14 cellular contexts compared by ENCODE assay signal in genomic region chr20:37915434-37915787, GRCh38. TPM values are rescaled to one million over a fixed set of nuclear protein-coding genes. Genes with fewer than 3 reads are reported as not detected.
A peak's percentile ranks its signal among the peaks of the same experiment; 100 is the strongest.
DNase-seq lines count a peak whose midpoint lies in the region; ATAC-seq, FAIRE-seq and TF ChIP-seq lines count a peak whose summit lies in the region.
"Had no signal": no experiment of that assay in that cellular context is flagged by ENCODE, and none has a peak within 500 bp of the region (broad histone marks: within the 10 kb centered on the region; RNA-seq: fewer than 3 reads in every experiment).

No MANE protein-coding gene starts in this region.

- POLR2A ChIA-PET in HepG2 (lab: Yijun Ruan, JAX), result interaction anchor here (1.2 to 1.6 kb wide), 4 partner anchors 14 to 71 kb away, joined by 3 to 5 read pairs (median 4); no protein-coding TSS in a partner anchor
- POLR2A ChIA-PET in naive thymus-derived CD8-positive, alpha-beta T cell (lab: Charles Lee), result interaction anchor here (1.0 kb wide), 1 partner anchor 118 kb away, joined by 4 read pairs; the partner anchor contains the start of genes RPRD1B and TTI1

- H3K4me1 ChIP-seq in HepG2 (ENCODE audit: insufficient read depth, low read length), result peaks cover 30% of the 10 kb centered on the region
- peaks cover 0 to 4% (median 0%) of the 10 kb centered on the region in 4 donors for H3K4me1 ChIP-seq in right lobe of liver
- peaks cover 0 to 25% of the 10 kb centered on the region in 2 donors for H3K4me1 ChIP-seq in muscle layer of duodenum (ENCODE audit: control insufficient read depth in 1 of 2, insufficient read depth in 2 of 2, low read length in 2 of 2)
- H3K4me1 ChIP-seq in small intestine (ENCODE audit: control insufficient read depth in 2 of 2, insufficient read depth in 1 of 2, low read depth in 1 of 2, low read length in 1 of 2), result no peaks in the 10 kb centered on the region
- H3K4me1 ChIP-seq: parathyroid adenoma had no signal

- peak overlapping the region; percentile 92 for H3K4me2 ChIP-seq in HepG2 (ENCODE audit: low read depth, low read length)

- no peak for TF ChIP-seq EP300 in HepG2 (IDR thresholded peaks at IDR 0.05; ENCODE audit: low read depth in 2 of 2, low read length in 2 of 2)
- TF ChIP-seq EP300 in HepG2 (CRISPR knock-in tag; IDR thresholded peaks at IDR 0.05; ENCODE audit: borderline replicate concordance), result no peak

- CTCF ChIA-PET in HepG2 (lab: Yijun Ruan, JAX; ENCODE audit: low intra/inter-chr PET ratio, low total read pairs), result no interaction called here

- FAIRE-seq in HepG2 (lab: Jason Lieb, UNC), result no peak
- FAIRE-seq in small intestine (lab: Jason Lieb, UNC), result no peak

- H3K27ac ChIP-seq in HepG2 (ENCODE audit: extremely low read length, insufficient read depth, low read length) (no peak overlapping the region), right lobe of liver (no peak overlapping the region), dorsolateral prefrontal cortex (peak overlapping the region in 12 of 59 donors; percentile 4 to 52 (median 32)), muscle layer of duodenum (ENCODE audit: low read length) (no peak overlapping the region), small intestine (ENCODE audit: low read depth in 1 of 2, low read length in 1 of 2) (no peak overlapping the region)
- H3K27ac ChIP-seq: parathyroid adenoma, RWPE1 had no signal

- TF ChIP-seq CTCF in HepG2 (CRISPR knock-in tag; IDR thresholded peaks at IDR 0.05) (no peak), right lobe of liver (IDR thresholded peaks at IDR 0.05) (no peak), dorsolateral prefrontal cortex (IDR thresholded peaks at IDR 0.05 in 54 of 56, conservative IDR thresholded peaks at IDR 0.05 in 2 of 56; ENCODE audit: low read depth in 1 of 56, partially characterized antibody in 56 of 56) (no peak)

- H3K9me3 ChIP-seq in HepG2 (ENCODE audit: low read length) (no peaks in the 10 kb centered on the region), right lobe of liver (no peaks in the 10 kb centered on the region), muscle layer of duodenum (ENCODE audit: control insufficient read depth in 1 of 2, low read length in 2 of 2) (no peaks in the 10 kb centered on the region), small intestine (ENCODE audit: control insufficient read depth, low read depth) (no peaks in the 10 kb centered on the region)

- H3K27me3 ChIP-seq in HepG2 (ENCODE audit: control insufficient read depth in 1 of 2, insufficient read depth in 2 of 2, low read length in 2 of 2) (peaks cover 20 to 80% of the 10 kb centered on the region in 2 experiments), right lobe of liver (no peaks in the 10 kb centered on the region), dorsolateral prefrontal cortex (peaks cover 0 to 64% (median 6%) of the 10 kb centered on the region in 45 donors), muscle layer of duodenum (ENCODE audit: low read depth, low read length) (peaks cover 20% of the 10 kb centered on the region), small intestine (ENCODE audit: control insufficient read depth in 2 of 2, insufficient read depth in 2 of 2, low read length in 2 of 2) (peaks cover 0 to 6% of the 10 kb centered on the region in 2 donors)

- H3K4me3 ChIP-seq in HepG2 (replicated peaks in 1 of 3; ENCODE audit: insufficient read depth in 1 of 3, low read depth in 2 of 3, low read length in 3 of 3), result peak overlapping the region; percentile 49 to 72 (median 64)
- no peak overlapping the region for H3K4me3 ChIP-seq in right lobe of liver
- peak overlapping the region in 34 of 59 donors; percentile 4 to 58 (median 44) for H3K4me3 ChIP-seq in dorsolateral prefrontal cortex
- H3K4me3 ChIP-seq in muscle layer of duodenum (ENCODE audit: low read depth in 1 of 2, low read length in 2 of 2), result peak overlapping the region; percentile 16 to 29
- no peak overlapping the region for H3K4me3 ChIP-seq in small intestine (ENCODE audit: low read depth in 1 of 2, low read length in 2 of 2)

- H3K36me3 ChIP-seq in HepG2 (replicated peaks in 1 of 2; ENCODE audit: control insufficient read depth in 1 of 2, insufficient read depth in 2 of 2, low read length in 2 of 2), result no peaks in the 10 kb centered on the region
- H3K36me3 ChIP-seq in right lobe of liver, result no peaks in the 10 kb centered on the region
- H3K36me3 ChIP-seq in muscle layer of duodenum (ENCODE audit: control insufficient read depth in 1 of 2, insufficient read depth in 2 of 2, low read length in 2 of 2), result no peaks in the 10 kb centered on the region
- no peaks in the 10 kb centered on the region for H3K36me3 ChIP-seq in small intestine (ENCODE audit: control insufficient read depth in 2 of 2, insufficient read depth in 2 of 2, low read length in 2 of 2)

- peak overlapping the region; percentile 57 for H3K9ac ChIP-seq in HepG2 (ENCODE audit: insufficient read depth, low read depth, low read length)
- H3K9ac ChIP-seq: parathyroid adenoma had no signal

- no peaks in the 10 kb centered on the region for H3K36me3 Mint-ChIP-seq in naive thymus-derived CD8-positive, alpha-beta T cell
- H3K36me3 Mint-ChIP-seq: CD4-positive, alpha-beta memory T cell; stimulated activated naive B cell treated with anti-CD40 and anti-IgM and Interleukin-4, amounts not matched to agents 10 μg/mL and 1 μg/mL and 100 μg/mL, for 72 hours had no signal

- peak overlapping the region in 2 of 10 donors; percentile 50 to 55 for H3K4me3 Mint-ChIP-seq in naive thymus-derived CD8-positive, alpha-beta T cell

- H4K20me1 ChIP-seq in HepG2 (ENCODE audit: insufficient read depth, low read length), result no peaks in the 10 kb centered on the region

- H3K9me3 Mint-ChIP-seq in naive thymus-derived CD8-positive, alpha-beta T cell, result no peaks in the 10 kb centered on the region
- H3K9me3 Mint-ChIP-seq: activated T-helper 17 cell treated with anti-CD3 and anti-CD28 coated beads, Interleukin-2, amount 50 U/mL, for 72 hours; CD4-positive, alpha-beta memory T cell; stimulated activated naive B cell treated with anti-CD40 and anti-IgM and Interleukin-4, amounts not matched to agents 10 μg/mL and 1 μg/mL and 100 μg/mL, for 72 hours had no signal

- intact Hi-C loops in HepG2 (cut with micrococcal nuclease; ENCODE audit: unreplicated experiment) (no loop called here), right lobe of liver (cut with DNase I) (no loop called here), dorsolateral prefrontal cortex (cut with DNase I) (loop anchor here in 1 of 2 donors (5.0 kb wide), 1 partner anchor 72 kb away; no protein-coding TSS in a partner anchor)

- H2AFZ ChIP-seq in HepG2 (ENCODE audit: low read length), result no peak overlapping the region

- H3K27ac Mint-ChIP-seq in naive thymus-derived CD8-positive, alpha-beta T cell, result peak overlapping the region in 2 of 10 donors; percentile 62 to 87
- H3K27ac Mint-ChIP-seq: activated T-helper 17 cell treated with anti-CD3 and anti-CD28 coated beads, Interleukin-2, amount 50 U/mL, for 72 hours; stimulated activated naive B cell treated with anti-CD40 and anti-IgM and Interleukin-4, amounts not matched to agents 10 μg/mL and 1 μg/mL and 100 μg/mL, for 72 hours had no signal

- no peaks in the 10 kb centered on the region for H3K79me2 ChIP-seq in HepG2 (ENCODE audit: insufficient read depth, low read length)
- H3K79me2 ChIP-seq: parathyroid adenoma had no signal

- no TSS peak for BruUV-seq in HepG2 (replicated peaks; lab: Mats Ljungman, UMichigan)

- ATAC-seq in HepG2 (peak; percentile 12), right lobe of liver (no peak), HG03342 (IDR thresholded peaks at IDR 0.05; ENCODE audit: unreplicated experiment) (no peak)
- ATAC-seq in naive thymus-derived CD8-positive, alpha-beta T cell, result no peak

- TF ChIP-seq RAD21 in HepG2 (CRISPR knock-in tag; IDR thresholded peaks at IDR 0.05), result no peak

- H3K27me3 Mint-ChIP-seq in naive thymus-derived CD8-positive, alpha-beta T cell, result peaks cover 5 to 40% (median 22%) of the 10 kb centered on the region in 5 donors

- peaks cover 10 to 47% (median 17%) of the 10 kb centered on the region in 4 donors for H3K4me1 Mint-ChIP-seq in naive thymus-derived CD8-positive, alpha-beta T cell

- in situ Hi-C loops in HepG2 (cut with HindIII; ENCODE audit: extremely low pct_ligation_motif_present, low pct_unique_long_range_greater_than_20kb), result no loop called here

- DNase-seq in HepG2 (ENCODE audit: low spot score) (no peak), right lobe of liver (no peak), dorsolateral prefrontal cortex (no peak), small intestine (no peak), pons (ENCODE audit: low spot score) (no peak)
- no peak for DNase-seq in naive thymus-derived CD8-positive, alpha-beta T cell
- DNase-seq: GOT3; stimulated activated naive B cell treated with anti-CD40 and anti-IgM and Interleukin-4, amounts not matched to agents 10 μg/mL and 1 μg/mL and 100 μg/mL, for 72 hours had no signal

- 26% methylated on average over 7 of the region's 10 CpGs for WGBS in HepG2 (ENCODE audit: low lambda C conversion rate)
- 52% methylated on average over 3 of the region's 10 CpGs for WGBS in right lobe of liver (ENCODE audit: insufficient coverage, low coverage, low lambda C conversion rate, missing lambda C conversion rate)
- WGBS in small intestine, 3 donors, result 58 to 65% (median 59%) methylated on average over 10 of the region's 10 CpGs

- TF ChIP-seq POLR2A in HepG2 (IDR thresholded peaks at IDR 0.05; ENCODE audit: insufficient read depth in 1 of 2, low read depth in 2 of 2, low read length in 2 of 2), result no peak
- no peak for TF ChIP-seq POLR2A in right lobe of liver (IDR thresholded peaks at IDR 0.05)

RNA-seq across cellular contexts. Expression of gene VSTM2L, which starts 12.5 kb away (rescaled TPM):
- total RNA-seq in HepG2 (2016; rRNA removed; fragmentation: Illumina TruSeq; extraction: Trizol), result not detected in 2 replicates
- total RNA-seq in HepG2 (2016; cell fraction: cytosol; rRNA removed; fragmentation: Illumina TruSeq; extraction: Trizol; ENCODE audit: low read depth), result not detected in 2 replicates
- 0.04 TPM in 1 of 2 replicates, not detected in the other for total RNA-seq in HepG2 (2016; cell fraction: insoluble cytoplasmic fraction; rRNA removed; fragmentation: Illumina TruSeq; extraction: Trizol)
- not detected in 2 replicates for total RNA-seq in HepG2 (2016; cell fraction: membrane; rRNA removed; fragmentation: Illumina TruSeq; extraction: Trizol)
- not detected in 2 replicates for total RNA-seq in HepG2 (2016; cell fraction: nucleus; rRNA removed; fragmentation: Illumina TruSeq; extraction: Trizol)
- polyA plus RNA-seq in HepG2 (2011; rRNA removed), result 0.03 TPM in 1 of 2 replicates, not detected in the other
- polyA plus RNA-seq in HepG2 (2011; cell fraction: cytosol; rRNA removed), result not detected in 2 replicates
- not detected in 2 replicates for polyA plus RNA-seq in HepG2 (2011; cell fraction: nucleus; rRNA removed)
- 0.19 TPM in 1 of 2 replicates, not detected in the other for polyA plus RNA-seq in HepG2 (2012)
- 0.08 TPM in 1 of 2 replicates, not detected in the other for polyA plus RNA-seq in HepG2 (2016; cell fraction: cytosol; fragmentation: Illumina TruSeq; extraction: Trizol; ENCODE audit: low read depth)
- polyA plus RNA-seq in HepG2 (2016; cell fraction: insoluble cytoplasmic fraction; fragmentation: Illumina TruSeq; extraction: Trizol; ENCODE audit: low read depth), result not detected in 2 replicates
- polyA plus RNA-seq in HepG2 (2016; cell fraction: membrane; fragmentation: Illumina TruSeq; extraction: Trizol; ENCODE audit: low read depth), result not detected in 2 replicates
- polyA plus RNA-seq in HepG2 (2016; cell fraction: nucleus; fragmentation: Illumina TruSeq; extraction: Trizol; ENCODE audit: insufficient read depth, low read depth), result not detected in 2 replicates
- polyA minus RNA-seq in HepG2 (2011; rRNA and poly(A)+ RNA removed; ENCODE audit: low replicate concordance), result not detected in 2 replicates
- not detected in 2 replicates for polyA minus RNA-seq in HepG2 (2011; cell fraction: cytosol; rRNA and poly(A)+ RNA removed)
- polyA minus RNA-seq in HepG2 (2011; cell fraction: nucleus; rRNA and poly(A)+ RNA removed), result not detected in 2 replicates
- total RNA-seq in right lobe of liver, result 10 to 100 TPM in 1 of 6 experiments, 1 to 10 TPM in 3, under 1 TPM in 2; 0.56 to 10.7 (median 1.8) TPM
- total RNA-seq in dorsolateral prefrontal cortex, result 100 to 1,000 TPM in 68 of 120 experiments, 10 to 100 TPM in 52; 24.0 to 168 (median 105) TPM
- polyA plus RNA-seq in small intestine, result 1 to 10 TPM in 1 of 3 donors, under 1 TPM in 2; 0.67 to 1.5 (median 0.81) TPM
- not detected for total RNA-seq in naive thymus-derived CD8-positive, alpha-beta T cell
- not detected for polyA plus RNA-seq in naive thymus-derived CD8-positive, alpha-beta T cell
- total RNA-seq: activated T-helper 17 cell treated with anti-CD3 and anti-CD28 coated beads, Interleukin-2, amount 50 U/mL, for 72 hours; CD4-positive, alpha-beta memory T cell had no signal
- polyA plus RNA-seq: CD4-positive, alpha-beta memory T cell had no signal

Comparison
In these comparisons a context has a peak if more than half of its experiments do, and no peak if none do; other contexts are left out.
1. H3K4me3 ChIP-seq: peak in HepG2 (3 of 3), dorsolateral prefrontal cortex (34 of 59) and muscle layer of duodenum (2 of 2); none in right lobe of liver (0 of 3) and small intestine (0 of 2).